Comparison of ENCODE assay signal across 33 cellular contexts in the genomic region with DNA sequence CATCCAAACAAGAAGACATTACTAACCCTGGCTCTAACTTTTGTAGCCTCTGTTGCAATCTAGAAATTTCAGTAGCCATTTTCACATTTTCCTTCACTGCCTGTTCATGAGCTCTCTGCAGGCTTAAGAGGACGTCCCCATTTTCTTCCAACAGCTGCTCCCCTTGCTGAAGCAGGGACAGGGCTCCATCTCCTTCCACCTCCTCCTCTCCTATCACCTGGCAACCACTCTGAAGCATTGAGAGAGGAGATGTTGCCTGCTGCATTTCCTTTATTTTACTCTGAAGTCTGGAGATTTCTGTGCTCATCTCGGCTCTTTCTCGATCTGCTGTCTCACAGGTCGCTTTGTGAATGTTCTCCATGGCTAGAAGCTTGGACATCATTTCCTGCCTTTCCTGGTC.
"Had no signal": no experiment of that assay in that cellular context is flagged by ENCODE, and none has a peak within 500 bp of the region (broad histone marks: within the 10 kb centered on the region; RNA-seq: fewer than 3 reads in every experiment).

No MANE protein-coding gene starts in this region.

- H3K4me3 ChIP-seq: breast epithelium, esophagus squamous epithelium, left lung, lung, neural progenitor cell, thyroid gland, upper lobe of right lung had no signal

- H3K27ac Mint-ChIP-seq: activated CD4-positive, alpha-beta memory T cell treated with anti-CD3 and anti-CD28 coated beads for 36 hours; activated CD4-positive, alpha-beta T cell treated with anti-CD3 and anti-CD28 coated beads, Interleukin-2, amount 10 ng/mL, durations not matched to agents 24 days and 14 days; activated naive CD4-positive, alpha-beta T cell treated with anti-CD3 and anti-CD28 coated beads, Interleukin-2, amount 10 ng/mL, durations not matched to agents 7 days and 5 days; activated naive CD8-positive, alpha-beta T cell treated with anti-CD3 and anti-CD28 coated beads, Interleukin-2, amount 10 ng/mL, durations not matched to agents 7 days and 5 days; activated T-helper 1 cell treated with anti-CD3 and anti-CD28 coated beads, Interleukin-12 subunit alpha, Interleukin-12 subunit beta, Interleukin-2, Interleukin-4 antibody, amounts not matched to agents 30 ng/mL and 10 ng/mL and 1 ng/mL, durations not matched to agents 14 hours and 24 hours and 36 hours; natural killer cell; neural progenitor cell; stimulated activated naive CD8-positive, alpha-beta T cell treated with anti-CD3 and anti-CD28 coated beads, Interleukin-15, Interleukin-2, amounts not matched to agents 100 ng/mL and 50 ng/mL, for 24 hours; T-helper 1 cell treated with Interleukin-12 subunit alpha and Interleukin-12 subunit beta and Interleukin-4 antibody, amounts not matched to agents 30 μg/mL and 1 μg/mL, for 36 hours had no signal

- DNase-seq: activated CD4-positive, alpha-beta memory T cell treated with anti-CD3 and anti-CD28 coated beads for 36 hours; activated CD4-positive, alpha-beta T cell treated with anti-CD3 and anti-CD28 coated beads, Interleukin-2, amount 10 ng/mL, durations not matched to agents 24 days and 14 days; activated CD8-positive, alpha-beta memory T cell treated with anti-CD3 and anti-CD28 coated beads, Interleukin-2, amount 50 U/mL, for 4 hours; activated gamma-delta T cell; activated naive CD4-positive, alpha-beta T cell treated with anti-CD3 and anti-CD28 coated beads, Interleukin-2, amount 10 ng/mL, durations not matched to agents 7 days and 5 days; activated naive CD8-positive, alpha-beta T cell treated with anti-CD3 and anti-CD28 coated beads, Interleukin-2, amount 10 ng/mL, durations not matched to agents 7 days and 5 days; activated T-cell treated with anti-CD3 and anti-CD28 coated beads, Interleukin-2, amount 50 U/mL, for 1 hour; dermis blood vessel endothelial cell; effector CD8-positive, alpha-beta T cell; esophagus squamous epithelium; kidney glomerular epithelial cell; left lung; mesendoderm; natural killer cell; right cardiac atrium; stimulated activated CD4-positive, alpha-beta T cell treated with anti-CD3 and anti-CD28 coated beads, Interleukin-12 subunit alpha, Interleukin-12 subunit beta, amount 100 ng/mL, for 4 hours; stimulated activated CD4-positive, alpha-beta T cell treated with anti-CD3 and anti-CD28 coated beads, Interleukin-4, amount 100 ng/mL, for 1 hour; T1000; thyroid gland; upper lobe of right lung; WERI-Rb-1 had no signal

- H3K9me3 ChIP-seq: breast epithelium, esophagus squamous epithelium, left lung, thyroid gland, upper lobe of right lung had no signal

- H3K9me3 Mint-ChIP-seq: activated CD4-positive, alpha-beta memory T cell treated with anti-CD3 and anti-CD28 coated beads for 36 hours; activated CD4-positive, alpha-beta T cell treated with anti-CD3 and anti-CD28 coated beads, Interleukin-2, amount 10 ng/mL, durations not matched to agents 24 days and 14 days; activated naive CD4-positive, alpha-beta T cell treated with anti-CD3 and anti-CD28 coated beads, Interleukin-2, amount 10 ng/mL, durations not matched to agents 7 days and 5 days; activated naive CD8-positive, alpha-beta T cell treated with anti-CD3 and anti-CD28 coated beads, Interleukin-2, amount 10 ng/mL, durations not matched to agents 7 days and 5 days; activated T-helper 1 cell treated with anti-CD3 and anti-CD28 coated beads, Interleukin-12 subunit alpha, Interleukin-12 subunit beta, Interleukin-2, Interleukin-4 antibody, amounts not matched to agents 30 ng/mL and 10 ng/mL and 1 ng/mL, durations not matched to agents 14 hours and 24 hours and 36 hours; central memory CD8-positive, alpha-beta T cell; natural killer cell; neural progenitor cell; stimulated activated naive CD8-positive, alpha-beta T cell treated with anti-CD3 and anti-CD28 coated beads, Interleukin-15, Interleukin-2, amounts not matched to agents 100 ng/mL and 50 ng/mL, for 24 hours; T-helper 1 cell treated with Interleukin-12 subunit alpha and Interleukin-12 subunit beta and Interleukin-4 antibody, amounts not matched to agents 30 μg/mL and 1 μg/mL, for 36 hours had no signal

- H3K4me3 Mint-ChIP-seq: activated CD4-positive, alpha-beta memory T cell treated with anti-CD3 and anti-CD28 coated beads for 36 hours; activated CD4-positive, alpha-beta T cell treated with anti-CD3 and anti-CD28 coated beads, Interleukin-2, amount 10 ng/mL, durations not matched to agents 24 days and 14 days; activated naive CD4-positive, alpha-beta T cell treated with anti-CD3 and anti-CD28 coated beads, Interleukin-2, amount 10 ng/mL, durations not matched to agents 7 days and 5 days; activated naive CD8-positive, alpha-beta T cell treated with anti-CD3 and anti-CD28 coated beads, Interleukin-2, amount 10 ng/mL, durations not matched to agents 7 days and 5 days; activated T-helper 1 cell treated with anti-CD3 and anti-CD28 coated beads, Interleukin-12 subunit alpha, Interleukin-12 subunit beta, Interleukin-2, Interleukin-4 antibody, amounts not matched to agents 30 ng/mL and 10 ng/mL and 1 ng/mL, durations not matched to agents 14 hours and 24 hours and 36 hours; central memory CD8-positive, alpha-beta T cell; natural killer cell; neural progenitor cell; stimulated activated naive CD8-positive, alpha-beta T cell treated with anti-CD3 and anti-CD28 coated beads, Interleukin-15, Interleukin-2, amounts not matched to agents 100 ng/mL and 50 ng/mL, for 24 hours; T-helper 1 cell treated with Interleukin-12 subunit alpha and Interleukin-12 subunit beta and Interleukin-4 antibody, amounts not matched to agents 30 μg/mL and 1 μg/mL, for 36 hours had no signal

- ATAC-seq: activated CD4-positive, CD25-positive, alpha-beta regulatory T cell treated with anti-CD3 and anti-CD28 coated beads, Interleukin-2, amount 50 U/mL, for 24 hours; left lung; natural killer cell; upper lobe of right lung had no signal

- H3K4me1 ChIP-seq: esophagus squamous epithelium, neural progenitor cell, thyroid gland, upper lobe of right lung had no signal

- H3K4me1 Mint-ChIP-seq: activated naive CD4-positive, alpha-beta T cell treated with anti-CD3 and anti-CD28 coated beads, Interleukin-2, amount 10 ng/mL, durations not matched to agents 7 days and 5 days; natural killer cell; neural progenitor cell had no signal

- H2AFZ ChIP-seq: neural progenitor cell had no signal

- H3K27me3 Mint-ChIP-seq: activated CD4-positive, alpha-beta memory T cell treated with anti-CD3 and anti-CD28 coated beads for 36 hours; activated CD4-positive, alpha-beta T cell treated with anti-CD3 and anti-CD28 coated beads, Interleukin-2, amount 10 ng/mL, durations not matched to agents 24 days and 14 days; activated naive CD4-positive, alpha-beta T cell treated with anti-CD3 and anti-CD28 coated beads, Interleukin-2, amount 10 ng/mL, durations not matched to agents 7 days and 5 days; activated naive CD8-positive, alpha-beta T cell treated with anti-CD3 and anti-CD28 coated beads, Interleukin-2, amount 10 ng/mL, durations not matched to agents 7 days and 5 days; central memory CD8-positive, alpha-beta T cell; stimulated activated naive CD8-positive, alpha-beta T cell treated with anti-CD3 and anti-CD28 coated beads, Interleukin-15, Interleukin-2, amounts not matched to agents 100 ng/mL and 50 ng/mL, for 24 hours had no signal

- FAIRE-seq: colon, endometrium, frontal cortex had no signal

- H3K27ac ChIP-seq: breast epithelium, epithelial cell of prostate, esophagus squamous epithelium, neural progenitor cell, thyroid gland, upper lobe of right lung, WERI-Rb-1 had no signal

- H3K27me3 ChIP-seq: breast epithelium, esophagus squamous epithelium, left lung, neural progenitor cell, thyroid gland, upper lobe of right lung had no signal

- H3K36me3 ChIP-seq: breast epithelium had no signal

- H3K9ac ChIP-seq: neural progenitor cell had no signal

- H3K4me2 ChIP-seq: neural progenitor cell had no signal
